In the genomic region with DNA sequence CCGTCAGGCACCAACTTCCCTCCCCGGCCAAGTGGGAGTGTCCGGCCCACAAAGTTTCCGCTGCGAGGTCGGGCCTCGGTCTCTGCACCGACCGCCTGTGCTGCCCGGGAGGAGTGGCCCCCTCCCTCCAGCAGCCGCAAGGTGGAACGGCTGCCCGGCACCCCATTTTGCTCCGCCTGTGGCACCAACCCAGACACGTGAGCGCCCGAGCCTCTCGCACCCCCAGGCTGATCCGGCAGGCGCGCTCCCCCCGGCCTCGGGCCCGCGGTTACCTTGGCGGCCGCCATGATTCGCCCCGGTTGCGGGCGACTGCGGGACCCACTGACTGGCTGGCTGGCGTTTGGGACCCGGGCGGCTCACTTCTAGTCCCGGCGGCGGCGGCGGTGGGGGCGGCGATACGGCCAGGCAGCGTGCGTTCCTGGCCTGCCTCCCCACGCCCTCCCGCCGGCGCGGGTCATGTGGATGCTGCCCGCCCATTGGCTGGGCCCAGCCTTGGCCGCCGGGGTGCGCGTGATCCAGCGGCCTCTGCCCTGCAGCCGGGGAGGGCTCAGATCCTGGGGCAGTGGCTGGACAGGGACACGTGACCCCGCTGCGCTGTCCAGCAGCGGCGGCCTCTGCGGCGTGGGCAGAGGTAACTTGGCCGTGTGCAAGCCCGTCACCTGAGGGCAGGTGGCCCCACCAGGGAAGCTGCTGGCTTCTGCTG, we compare ENCODE assay signal across 8 cellular contexts. TPM values are rescaled to one million over a fixed set of nuclear protein-coding genes. Genes with fewer than 3 reads are reported as not detected.
DNase-seq lines count a peak whose midpoint lies in the region; ATAC-seq and TF ChIP-seq lines count a peak whose summit lies in the region.

A gene with protein sequence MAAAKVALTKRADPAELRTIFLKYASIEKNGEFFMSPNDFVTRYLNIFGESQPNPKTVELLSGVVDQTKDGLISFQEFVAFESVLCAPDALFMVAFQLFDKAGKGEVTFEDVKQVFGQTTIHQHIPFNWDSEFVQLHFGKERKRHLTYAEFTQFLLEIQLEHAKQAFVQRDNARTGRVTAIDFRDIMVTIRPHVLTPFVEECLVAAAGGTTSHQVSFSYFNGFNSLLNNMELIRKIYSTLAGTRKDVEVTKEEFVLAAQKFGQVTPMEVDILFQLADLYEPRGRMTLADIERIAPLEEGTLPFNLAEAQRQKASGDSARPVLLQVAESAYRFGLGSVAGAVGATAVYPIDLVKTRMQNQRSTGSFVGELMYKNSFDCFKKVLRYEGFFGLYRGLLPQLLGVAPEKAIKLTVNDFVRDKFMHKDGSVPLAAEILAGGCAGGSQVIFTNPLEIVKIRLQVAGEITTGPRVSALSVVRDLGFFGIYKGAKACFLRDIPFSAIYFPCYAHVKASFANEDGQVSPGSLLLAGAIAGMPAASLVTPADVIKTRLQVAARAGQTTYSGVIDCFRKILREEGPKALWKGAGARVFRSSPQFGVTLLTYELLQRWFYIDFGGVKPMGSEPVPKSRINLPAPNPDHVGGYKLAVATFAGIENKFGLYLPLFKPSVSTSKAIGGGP (minus strand): TSS at position 429 of the 703 bp plus-strand sequence. CDS start 142 bp downstream, at position 287.

- H3K27me3 ChIP-seq in BJ (ENCODE audit: control insufficient read depth, insufficient read depth, low read length) (no peaks in the 10 kb centered on the region; the same call in 1 of the 2 replicates), dorsolateral prefrontal cortex (no peaks in the 10 kb centered on the region)

- TF ChIP-seq POLR2A in GM19099 (IDR thresholded peaks at IDR 0.05; ENCODE audit: extremely low read depth, insufficient read length, low read depth) = peak; percentile 66
- no peak for TF ChIP-seq POLR2A in lower leg skin (IDR thresholded peaks at IDR 0.05)

- ATAC-seq in HG03378 (IDR thresholded peaks at IDR 0.05; ENCODE audit: unreplicated experiment) = peak; percentile 66

- TF ChIP-seq CTCF in BJ (IDR thresholded peaks at IDR 0.05; ENCODE audit: insufficient read depth, low read depth, low read length) (no peak), dorsolateral prefrontal cortex (IDR thresholded peaks at IDR 0.05 in 54 of 56, conservative IDR thresholded peaks at IDR 0.05 in 2 of 56; ENCODE audit: low read depth in 1 of 56, partially characterized antibody in 56 of 56) (peak in 22 of 56 donors; percentile 10 to 44 (median 29)), lower leg skin (IDR thresholded peaks at IDR 0.05) (no peak)

- H3K27ac ChIP-seq in dorsolateral prefrontal cortex = peak within 1 kb of the TSS; percentile 66 to 99 (median 96)

- WGBS in lower leg skin, 2 donors = 0 to 3% methylated on average over 6 to 31 of the region's 66 CpGs

- CTCF ChIA-PET in BJ (lab: Yijun Ruan, JAX) = no interaction called here

- H3K4me3 ChIP-seq in BJ (ENCODE audit: low read depth, low read length) (peak within 1 kb of the TSS; percentile 96), dorsolateral prefrontal cortex (peak within 1 kb of the TSS; percentile 68 to 99 (median 93)), lower leg skin (ENCODE audit: low read depth, poor library complexity, severe bottlenecking) (peak within 1 kb of the TSS; percentile 80)

- intact Hi-C loops in dorsolateral prefrontal cortex (cut with DNase I) = loop anchor here (1.0 to 10.0 kb wide), 4 partner anchors 24 to 703 kb away; a partner anchor contains a TSS
- intact Hi-C loops in lower leg skin (cut with DNase I; ENCODE audit: low total_unique reads) = no loop called here

- H3K36me3 ChIP-seq in BJ (ENCODE audit: control insufficient read depth, insufficient read depth, low read length) = no peaks in the 10 kb centered on the region

- POLR2A ChIA-PET in BJ (lab: Charles Lee) = no interaction called here

- DNase-seq in BJ (ENCODE audit: low read depth) (peak; percentile 21), NCI-H69 (lab: John Stamatoyannopoulos, UW) (peak; percentile 97), dorsolateral prefrontal cortex (peak; percentile 84 to 96 (median 92)), lower leg skin (ENCODE audit: low spot score in 2 of 2) (peak; percentile 86 to 98)
- peak; percentile 72 to 76 for DNase-seq in activated CD4-positive, alpha-beta T cell treated with anti-CD3 and anti-CD28 coated beads, Interleukin-2, amount 50 U/mL, for 48 hours
- peak; percentile 34 to 71 (median 46) for DNase-seq in stimulated activated CD4-positive, alpha-beta T cell treated with anti-CD3 and anti-CD28 coated beads, TNF-alpha, amount 100 ng/mL, for 24 hours (ENCODE audit: low read depth in 3 of 3)

RNA-seq across cellular contexts. Expression of the gene that starts here (rescaled TPM):
- 6.2 and 10.2 TPM in 2 replicates for polyA plus RNA-seq in BJ (2011; rRNA removed)
- 5.1 and 6.1 TPM in 2 replicates for polyA minus RNA-seq in BJ (2011; rRNA and poly(A)+ RNA removed)
- total RNA-seq in dorsolateral prefrontal cortex (10 to 100 TPM in 117 of 120 experiments, 1 to 10 TPM in 3; 8.6 to 61.9 (median 21.0) TPM), lower leg skin (10 to 100 TPM; 28.5 to 39.8 (median 33.0) TPM)

Comparison
In these comparisons a context has a peak if more than half of its experiments do, and no peak if none do; other contexts are left out.
1. Peak in every context shown above with its lines: DNase-seq, ATAC-seq, H3K4me3 ChIP-seq and H3K27ac ChIP-seq.
2. DNase-seq: peak in every context shown above with its lines; median percentile 97 in NCI-H69; 92 in lower leg skin; 92 in dorsolateral prefrontal cortex; 74 in activated CD4-positive, alpha-beta T cell treated with anti-CD3 and anti-CD28 coated beads, Interleukin-2, amount 50 U/mL, for 48 hours; 46 in stimulated activated CD4-positive, alpha-beta T cell treated with anti-CD3 and anti-CD28 coated beads, TNF-alpha, amount 100 ng/mL, for 24 hours; 21 in BJ.